1 cellular context compared by ENCODE assay signal in the genomic region with DNA sequence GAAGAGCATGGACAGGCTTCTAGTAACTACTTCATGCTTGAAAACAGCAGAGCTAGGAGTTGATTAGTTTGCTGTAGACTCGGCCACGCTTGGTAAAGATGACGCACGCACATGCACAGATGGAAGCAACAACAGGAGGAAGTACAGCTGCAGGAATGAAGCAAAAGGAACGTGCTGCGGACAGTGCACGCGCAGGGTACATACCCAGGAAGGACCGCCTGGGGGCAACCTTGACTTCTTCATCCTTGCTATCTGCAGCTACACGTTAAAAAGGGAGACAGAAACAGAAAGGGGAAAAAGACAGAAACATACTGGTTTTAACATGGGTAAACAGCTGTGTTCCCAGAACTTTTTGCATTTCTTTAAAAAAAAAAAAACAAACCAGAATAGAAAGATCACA.
TF ChIP-seq lines count a peak whose summit lies in the region.

No MANE protein-coding gene starts in this region.

TF ChIP-seq in HepG2, 621 proteins besides CTCF, POLR2A, EP300 and RAD21 (continued from another document):
- TF ChIP-seq, protein P1, sequence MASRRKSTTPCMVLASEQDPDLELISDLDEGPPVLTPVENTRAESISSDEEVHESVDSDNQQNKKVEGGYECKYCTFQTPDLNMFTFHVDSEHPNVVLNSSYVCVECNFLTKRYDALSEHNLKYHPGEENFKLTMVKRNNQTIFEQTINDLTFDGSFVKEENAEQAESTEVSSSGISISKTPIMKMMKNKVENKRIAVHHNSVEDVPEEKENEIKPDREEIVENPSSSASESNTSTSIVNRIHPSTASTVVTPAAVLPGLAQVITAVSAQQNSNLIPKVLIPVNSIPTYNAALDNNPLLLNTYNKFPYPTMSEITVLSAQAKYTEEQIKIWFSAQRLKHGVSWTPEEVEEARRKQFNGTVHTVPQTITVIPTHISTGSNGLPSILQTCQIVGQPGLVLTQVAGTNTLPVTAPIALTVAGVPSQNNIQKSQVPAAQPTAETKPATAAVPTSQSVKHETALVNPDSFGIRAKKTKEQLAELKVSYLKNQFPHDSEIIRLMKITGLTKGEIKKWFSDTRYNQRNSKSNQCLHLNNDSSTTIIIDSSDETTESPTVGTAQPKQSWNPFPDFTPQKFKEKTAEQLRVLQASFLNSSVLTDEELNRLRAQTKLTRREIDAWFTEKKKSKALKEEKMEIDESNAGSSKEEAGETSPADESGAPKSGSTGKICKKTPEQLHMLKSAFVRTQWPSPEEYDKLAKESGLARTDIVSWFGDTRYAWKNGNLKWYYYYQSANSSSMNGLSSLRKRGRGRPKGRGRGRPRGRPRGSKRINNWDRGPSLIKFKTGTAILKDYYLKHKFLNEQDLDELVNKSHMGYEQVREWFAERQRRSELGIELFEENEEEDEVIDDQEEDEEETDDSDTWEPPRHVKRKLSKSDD (CRISPR knock-in tag; IDR thresholded peaks at IDR 0.05; ENCODE audit: low read depth) = 0 out of 2 replicates have a peak, but pooled peaks have one; percentile 44
- TF ChIP-seq ZNF510 (CRISPR knock-in tag; IDR thresholded peaks at IDR 0.05; ENCODE audit: low read depth) = no peak
